6 cellular contexts compared by ENCODE assay signal in the genomic region with DNA sequence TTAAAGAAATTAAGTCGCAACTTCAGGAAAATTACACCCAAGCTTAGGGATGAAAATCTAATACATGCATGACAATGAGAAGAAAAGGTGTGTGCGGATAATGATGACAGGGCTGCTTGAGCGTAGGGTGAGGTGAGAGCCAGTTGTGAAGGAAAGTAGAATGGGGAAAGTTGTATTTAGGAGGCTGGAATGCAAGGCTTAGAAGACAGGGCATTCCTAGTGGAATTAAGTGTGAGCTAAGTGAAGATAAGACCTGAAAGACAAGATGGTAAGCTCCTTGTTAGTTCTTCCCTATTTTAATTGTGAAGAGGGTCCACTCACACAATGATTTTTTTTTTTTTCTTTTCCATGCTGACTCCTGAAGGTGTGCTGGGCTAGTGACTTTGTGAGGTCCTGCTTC.
"Had no signal": no experiment of that assay in that cellular context is flagged by ENCODE, and none has a peak within 500 bp of the region (broad histone marks: within the 10 kb centered on the region; RNA-seq: fewer than 3 reads in every experiment).

No MANE protein-coding gene starts in this region.

- H3K36me3 Mint-ChIP-seq: IgD-negative memory B cell had no signal

- H3K27ac ChIP-seq: HL-60 had no signal

- DNase-seq: H7, HCEC 1CT had no signal

- H3K27ac Mint-ChIP-seq: GM23338, IgD-negative memory B cell had no signal

- H3K9me3 Mint-ChIP-seq: GM23338 had no signal

- H3K4me2 ChIP-seq: GM23338 had no signal

- ATAC-seq: GM23338, HepG2 had no signal

- H3K4me3 ChIP-seq: GM23338 had no signal

- H3K4me3 Mint-ChIP-seq: GM23338, IgD-negative memory B cell had no signal

- H3K27me3 Mint-ChIP-seq: IgD-negative memory B cell had no signal

- H3K4me1 Mint-ChIP-seq: IgD-negative memory B cell had no signal
